2 cellular contexts compared by ENCODE assay signal in genomic region chr14:39052869-39053454, GRCh38.
A peak's percentile ranks its signal among the peaks of the same experiment; 100 is the strongest.
TF ChIP-seq lines count a peak whose summit lies in the region.
"Not testable (repeated sequence)": the region's sequence is repeated elsewhere in the genome, so short reads cannot be mapped to it uniquely, and the experiment has no call there.

No MANE protein-coding gene starts in this region.

TF ChIP-seq in GM12878, 131 proteins besides CTCF, POLR2A, EP300 and RAD21:
- 0 out of 2 replicates have a peak, but pooled peaks have one; percentile 24 for TF ChIP-seq FOXK2 (IDR thresholded peaks at IDR 0.05)

TF ChIP-seq in HepG2, 621 proteins besides CTCF, POLR2A, EP300 and RAD21:
- TF ChIP-seq NCOA5 (CRISPR knock-in tag; IDR thresholded peaks at IDR 0.05) (0 out of 2 replicates have a peak, but pooled peaks have one; percentile 33), ADNP (CRISPR knock-in tag; IDR thresholded peaks at IDR 0.05) (0 out of 2 replicates have a peak, but pooled peaks have one; percentile 17), PREB (CRISPR knock-in tag; IDR thresholded peaks at IDR 0.05) (0 out of 2 replicates have a peak, but pooled peaks have one; percentile 23), ZSCAN12 (CRISPR knock-in tag; IDR thresholded peaks at IDR 0.05) (0 out of 2 replicates have a peak, but pooled peaks have one; percentile 36), CREB3 (CRISPR knock-in tag; IDR thresholded peaks at IDR 0.05) (0 out of 2 replicates have a peak, but pooled peaks have one; percentile 45), CREB1 (IDR thresholded peaks at IDR 0.05) (peak; percentile 46; the same call in 1 of the 2 replicates), ZNF576 (CRISPR knock-in tag; IDR thresholded peaks at IDR 0.05) (0 out of 2 replicates have a peak, but pooled peaks have one; percentile 19), ATF7 (IDR thresholded peaks at IDR 0.05) (peak; percentile 69; the same call in 1 of the 2 replicates), RBM22 (optimal IDR thresholded peaks at IDR 0.05; ENCODE audit: low read length) (peak; percentile 60)
- not testable (repeated sequence) for TF ChIP-seq CREB1, ATF7 (CRISPR knock-in tag; IDR thresholded peaks at IDR 0.05)
